In genomic region chr22:30180616-30181015, GRCh38 we compare ENCODE assay signal across 26 cellular contexts.
"Had no signal": no experiment of that assay in that cellular context is flagged by ENCODE, and none has a peak within 500 bp of the region (broad histone marks: within the 10 kb centered on the region; RNA-seq: fewer than 3 reads in every experiment).

No MANE protein-coding gene starts in this region.

- ATAC-seq: left lobe of liver; lower lobe of right lung; sciatic nerve; stimulated activated naive B cell treated with anti-CD40 and anti-IgM and Interleukin-4, amounts not matched to agents 10 μg/mL and 1 μg/mL and 100 μg/mL, for 72 hours had no signal

- DNase-seq: activated CD4-positive, alpha-beta T cell treated with anti-CD3 and anti-CD28 coated beads for 1 hour; activated CD8-positive, alpha-beta memory T cell treated with anti-CD3 and anti-CD28 coated beads, Interleukin-2, amount 50 U/mL, for 48 hours; activated effector memory CD4-positive, alpha-beta T cell treated with anti-CD3 and anti-CD28 coated beads, Interleukin-2, amount 50 U/mL, for 16 hours; activated T-cell treated with anti-CD3 and anti-CD28 coated beads, Interleukin-2, amount 50 U/mL, for 48 hours; amygdala; glutamatergic neuron; immature natural killer cell; lower lobe of right lung; naive B cell; occipital lobe; posterior cingulate gyrus; small intestine; stimulated activated CD4-positive, alpha-beta T cell treated with anti-CD3 and anti-CD28 coated beads, Interleukin-15, amount 100 ng/mL, for 24 hours; stimulated activated CD8-positive, alpha-beta memory T cell treated with anti-CD3 and anti-CD28 coated beads, Interleukin-4, amount 100 ng/mL, for 48 hours; stimulated activated naive B cell treated with anti-CD40 and anti-IgM and Interleukin-4, amounts not matched to agents 10 μg/mL and 1 μg/mL and 100 μg/mL, for 72 hours; testis; trophoblast cell had no signal

- H3K9me3 Mint-ChIP-seq: immature natural killer cell; naive B cell; stimulated activated naive B cell treated with anti-CD40 and anti-IgM and Interleukin-4, amounts not matched to agents 10 μg/mL and 1 μg/mL and 100 μg/mL, for 72 hours had no signal

- H2AFZ ChIP-seq: hepatocyte had no signal

- H3K27me3 Mint-ChIP-seq: activated naive CD8-positive, alpha-beta T cell had no signal

- H3K27ac ChIP-seq: coronary artery, esophagus muscularis mucosa, hepatocyte, lower lobe of right lung, testis, vagina had no signal

- H3K9me3 ChIP-seq: esophagus muscularis mucosa, lower lobe of right lung, testis, vagina had no signal

- FAIRE-seq: bronchial epithelial cell, frontal cortex, small intestine had no signal

- H3K4me1 Mint-ChIP-seq: immature natural killer cell; naive B cell; stimulated activated naive B cell treated with anti-CD40 and anti-IgM and Interleukin-4, amounts not matched to agents 10 μg/mL and 1 μg/mL and 100 μg/mL, for 72 hours had no signal

- H3K4me3 Mint-ChIP-seq: activated naive CD8-positive, alpha-beta T cell; immature natural killer cell; naive B cell; stimulated activated naive B cell treated with anti-CD40 and anti-IgM and Interleukin-4, amounts not matched to agents 10 μg/mL and 1 μg/mL and 100 μg/mL, for 72 hours had no signal

- H3K4me2 ChIP-seq: hepatocyte had no signal

- H3K27ac Mint-ChIP-seq: naive B cell; stimulated activated naive B cell treated with anti-CD40 and anti-IgM and Interleukin-4, amounts not matched to agents 10 μg/mL and 1 μg/mL and 100 μg/mL, for 72 hours had no signal

- H3K4me1 ChIP-seq: lower lobe of right lung, testis, vagina had no signal

- H3K36me3 ChIP-seq: esophagus muscularis mucosa, lower lobe of right lung, vagina had no signal

- H3K36me3 Mint-ChIP-seq: activated naive CD8-positive, alpha-beta T cell; immature natural killer cell; naive B cell; stimulated activated naive B cell treated with anti-CD40 and anti-IgM and Interleukin-4, amounts not matched to agents 10 μg/mL and 1 μg/mL and 100 μg/mL, for 72 hours had no signal

- H3K4me3 ChIP-seq: coronary artery, esophagus muscularis mucosa, hepatocyte, lower lobe of right lung, testis, vagina had no signal

- H3K27me3 ChIP-seq: esophagus muscularis mucosa, hepatocyte, testis, vagina had no signal
